In genomic region chr1:904271-904950, GRCh38 we compare ENCODE assay signal across 8 cellular contexts. TPM values are rescaled to one million over a fixed set of nuclear protein-coding genes. Genes with fewer than 3 reads are reported as not detected.
DNase-seq lines count a peak whose midpoint lies in the region; ATAC-seq and TF ChIP-seq lines count a peak whose summit lies in the region.

No MANE protein-coding gene starts in this region.

- H3K4me1 Mint-ChIP-seq in naive B cell = peaks cover 23 to 35% (median 25%) of the 10 kb centered on the region in 3 donors
- no peaks in the 10 kb centered on the region for H3K4me1 Mint-ChIP-seq in stimulated activated effector memory CD8-positive, alpha-beta T cell treated with anti-CD3 and anti-CD28 coated beads, Interleukin-12 subunit alpha, Interleukin-12 subunit beta, amount 100 ng/mL, for 72 hours

- no peak overlapping the region for H3K9ac ChIP-seq in NT2/D1 (ENCODE audit: insufficient read length, low read depth)

- no peaks in the 10 kb centered on the region for H3K36me3 ChIP-seq in NT2/D1 (ENCODE audit: insufficient read depth, insufficient read length, low read length)

- H3K36me3 Mint-ChIP-seq in naive B cell = peaks cover 0 to 5% of the 10 kb centered on the region in 2 donors
- no peaks in the 10 kb centered on the region for H3K36me3 Mint-ChIP-seq in stimulated activated effector memory CD8-positive, alpha-beta T cell treated with anti-CD3 and anti-CD28 coated beads, Interleukin-12 subunit alpha, Interleukin-12 subunit beta, amount 100 ng/mL, for 72 hours

- peak overlapping the region; percentile 64 to 90 (median 78) for H3K4me3 Mint-ChIP-seq in naive B cell
- H3K4me3 Mint-ChIP-seq in stimulated activated effector memory CD8-positive, alpha-beta T cell treated with anti-CD3 and anti-CD28 coated beads, Interleukin-12 subunit alpha, Interleukin-12 subunit beta, amount 100 ng/mL, for 72 hours = peak overlapping the region; percentile 62

- H3K27me3 ChIP-seq in NT2/D1 (ENCODE audit: insufficient read depth, insufficient read length) = peaks cover 31% of the 10 kb centered on the region

- H3K4me1 ChIP-seq in NT2/D1 (ENCODE audit: insufficient read depth, insufficient read length) = peaks cover 7% of the 10 kb centered on the region

- ATAC-seq in HG03439 (IDR thresholded peaks at IDR 0.05; ENCODE audit: unreplicated experiment) = peak; percentile 59
- peak; percentile 71 to 72 for ATAC-seq in naive B cell (ENCODE audit: low read depth in 2 of 2)
- peak; percentile 87 for ATAC-seq in stimulated activated effector memory CD8-positive, alpha-beta T cell treated with anti-CD3 and anti-CD28 coated beads, Interleukin-12 subunit alpha, Interleukin-12 subunit beta, amount 100 ng/mL, for 72 hours
- no peak for ATAC-seq in GM19324 (IDR thresholded peaks at IDR 0.05; ENCODE audit: low FRiP score, unreplicated experiment)

- H3K9me3 ChIP-seq in NT2/D1 (ENCODE audit: insufficient read depth, low read length) = no peaks in the 10 kb centered on the region

- H3K27me3 Mint-ChIP-seq in naive B cell = peaks cover 45 to 78% (median 47%) of the 10 kb centered on the region in 3 donors

- TF ChIP-seq CTCF in epithelial cell of proximal tubule (conservative IDR thresholded peaks at IDR 0.05; ENCODE audit: low read depth, low read length) = peak; percentile 68

- peaks cover 0 to 4% (median 0%) of the 10 kb centered on the region in 7 donors for H3K9me3 Mint-ChIP-seq in naive B cell
- H3K9me3 Mint-ChIP-seq in stimulated activated effector memory CD8-positive, alpha-beta T cell treated with anti-CD3 and anti-CD28 coated beads, Interleukin-12 subunit alpha, Interleukin-12 subunit beta, amount 100 ng/mL, for 72 hours = no peaks in the 10 kb centered on the region

- peak overlapping the region in 3 of 6 donors; percentile 86 to 94 (median 91) for H3K27ac Mint-ChIP-seq in naive B cell
- H3K27ac Mint-ChIP-seq in stimulated activated effector memory CD8-positive, alpha-beta T cell treated with anti-CD3 and anti-CD28 coated beads, Interleukin-12 subunit alpha, Interleukin-12 subunit beta, amount 100 ng/mL, for 72 hours = no peak overlapping the region

- peak overlapping the region; percentile 49 for H3K4me3 ChIP-seq in NT2/D1 (ENCODE audit: insufficient read length, low read depth)
- peak overlapping the region; percentile 52 for H3K4me3 ChIP-seq in epithelial cell of proximal tubule (ENCODE audit: low read depth, low read length)

- DNase-seq in GM04504 (ENCODE audit: low read depth) (peak; percentile 63), NT2/D1 (ENCODE audit: low read depth, low spot score) (peak; percentile 62), activated T-cell treated with anti-CD3 and anti-CD28 coated beads for 1 hour (ENCODE audit: low read depth) (peak; percentile 79), epithelial cell of proximal tubule (ENCODE audit: low read depth) (no peak), naive B cell (peak; percentile 81)
- DNase-seq in stimulated activated effector memory CD8-positive, alpha-beta T cell treated with anti-CD3 and anti-CD28 coated beads, Interleukin-12 subunit alpha, Interleukin-12 subunit beta, amount 100 ng/mL, for 72 hours (ENCODE audit: low spot score in 2 of 2) = peak; percentile 92 to 94

RNA-seq across cellular contexts. Expression of gene SAMD11, which starts 19.3 kb away (rescaled TPM):
- 0.51 and 3.5 TPM in 2 replicates for total RNA-seq in epithelial cell of proximal tubule
- under 1 TPM in 2 of 6 donors, not detected in 4; 0.19 to 0.40 TPM for polyA plus RNA-seq in naive B cell (ENCODE audit: low read depth in 6 of 6)

RNA-seq across cellular contexts. Expression of gene NOC2L, which starts 54.6 kb away (rescaled TPM):
- 73.9 and 132 TPM in 2 replicates for total RNA-seq in epithelial cell of proximal tubule
- polyA plus RNA-seq in naive B cell (ENCODE audit: low read depth in 6 of 6) = 10 to 100 TPM; 50.8 to 78.2 (median 60.4) TPM

RNA-seq across cellular contexts. Expression of gene KLHL17, which starts 56.0 kb away (rescaled TPM):
- total RNA-seq in epithelial cell of proximal tubule = 11.9 and 33.3 TPM in 2 replicates
- polyA plus RNA-seq in naive B cell (ENCODE audit: low read depth in 6 of 6) = 1 to 10 TPM in 4 of 6 donors, under 1 TPM in 1, not detected in 1; 0.70 to 1.8 (median 1.4) TPM
